Comparison of ENCODE assay signal across 16 cellular contexts in genomic region chr5:149895416-149896345, GRCh38. TPM values are rescaled to one million over a fixed set of nuclear protein-coding genes. Genes with fewer than 3 reads are reported as not detected.
DNase-seq lines count a peak whose midpoint lies in the region; ATAC-seq and TF ChIP-seq lines count a peak whose summit lies in the region.
"Had no signal": no experiment of that assay in that cellular context is flagged by ENCODE, and none has a peak within 500 bp of the region (broad histone marks: within the 10 kb centered on the region; RNA-seq: fewer than 3 reads in every experiment).

No MANE protein-coding gene starts in this region.

- CTCF ChIA-PET in activated CD8-positive, alpha-beta T cell treated with anti-CD3 and anti-CD28 coated beads for 36 hours (lab: Charles Lee) = interaction anchor here (1.1 to 1.5 kb wide), 3 partner anchors 43 to 87 kb away, joined by 3 to 4 read pairs (median 3); no protein-coding TSS in a partner anchor
- CTCF ChIA-PET in activated CD8-positive, alpha-beta T cell treated with anti-CD3 and anti-CD28 coated beads, Interleukin-2, amount 10 ng/mL, durations not matched to agents 7 days and 5 days (lab: Charles Lee) = interaction anchor here (1.3 kb wide), 1 partner anchor 43 kb away, joined by 3 read pairs; no protein-coding TSS in a partner anchor

- no peaks in the 10 kb centered on the region for H3K36me3 ChIP-seq in left ventricle myocardium inferior
- H3K36me3 ChIP-seq: adrenal gland, thyroid gland had no signal

- H3K27ac ChIP-seq in left ventricle myocardium inferior (replicated peaks) = no peak overlapping the region
- H3K27ac ChIP-seq: thyroid gland had no signal

- H3K27me3 Mint-ChIP-seq in activated CD8-positive, alpha-beta T cell treated with anti-CD3 and anti-CD28 coated beads for 36 hours = peaks cover 3% of the 10 kb centered on the region
- H3K27me3 Mint-ChIP-seq in activated CD8-positive, alpha-beta T cell treated with anti-CD3 and anti-CD28 coated beads, Interleukin-2, amount 10 ng/mL, durations not matched to agents 7 days and 5 days (ENCODE audit: low read depth) = peaks cover 28% of the 10 kb centered on the region
- no peaks in the 10 kb centered on the region for H3K27me3 Mint-ChIP-seq in stimulated activated memory B cell treated with anti-CD40 and anti-IgM and Interleukin-4, amounts not matched to agents 10 μg/mL and 1 μg/mL and 100 μg/mL, for 72 hours

- no peaks in the 10 kb centered on the region for H3K36me3 Mint-ChIP-seq in activated CD8-positive, alpha-beta T cell treated with anti-CD3 and anti-CD28 coated beads for 36 hours (ENCODE audit: low read depth)
- H3K36me3 Mint-ChIP-seq in activated CD8-positive, alpha-beta T cell treated with anti-CD3 and anti-CD28 coated beads, Interleukin-2, amount 10 ng/mL, durations not matched to agents 7 days and 5 days (ENCODE audit: low read depth) = no peaks in the 10 kb centered on the region
- no peaks in the 10 kb centered on the region for H3K36me3 Mint-ChIP-seq in stimulated activated memory B cell treated with anti-CD40 and anti-IgM and Interleukin-4, amounts not matched to agents 10 μg/mL and 1 μg/mL and 100 μg/mL, for 72 hours

- no peak overlapping the region for H3K4me3 Mint-ChIP-seq in activated CD8-positive, alpha-beta T cell treated with anti-CD3 and anti-CD28 coated beads for 36 hours
- no peak overlapping the region for H3K4me3 Mint-ChIP-seq in activated CD8-positive, alpha-beta T cell treated with anti-CD3 and anti-CD28 coated beads, Interleukin-2, amount 10 ng/mL, durations not matched to agents 7 days and 5 days
- no peak overlapping the region for H3K4me3 Mint-ChIP-seq in stimulated activated memory B cell treated with anti-CD40 and anti-IgM and Interleukin-4, amounts not matched to agents 10 μg/mL and 1 μg/mL and 100 μg/mL, for 72 hours
- H3K4me3 Mint-ChIP-seq: T-helper 17 cell had no signal

- H3K4me1 Mint-ChIP-seq in activated CD8-positive, alpha-beta T cell treated with anti-CD3 and anti-CD28 coated beads for 36 hours (ENCODE audit: low read depth) = peaks cover 6% of the 10 kb centered on the region
- H3K4me1 Mint-ChIP-seq in activated CD8-positive, alpha-beta T cell treated with anti-CD3 and anti-CD28 coated beads, Interleukin-2, amount 10 ng/mL, durations not matched to agents 7 days and 5 days (ENCODE audit: low read depth) = no peaks in the 10 kb centered on the region
- no peaks in the 10 kb centered on the region for H3K4me1 Mint-ChIP-seq in stimulated activated memory B cell treated with anti-CD40 and anti-IgM and Interleukin-4, amounts not matched to agents 10 μg/mL and 1 μg/mL and 100 μg/mL, for 72 hours
- H3K4me1 Mint-ChIP-seq: T-helper 17 cell had no signal

- H3K27ac Mint-ChIP-seq in activated CD8-positive, alpha-beta T cell treated with anti-CD3 and anti-CD28 coated beads for 36 hours = no peak overlapping the region
- no peak overlapping the region for H3K27ac Mint-ChIP-seq in activated CD8-positive, alpha-beta T cell treated with anti-CD3 and anti-CD28 coated beads, Interleukin-2, amount 10 ng/mL, durations not matched to agents 7 days and 5 days
- H3K27ac Mint-ChIP-seq in stimulated activated memory B cell treated with anti-CD40 and anti-IgM and Interleukin-4, amounts not matched to agents 10 μg/mL and 1 μg/mL and 100 μg/mL, for 72 hours = no peak overlapping the region
- H3K27ac Mint-ChIP-seq: T-helper 17 cell had no signal

- H3K4me3 ChIP-seq in left ventricle myocardium inferior = no peak overlapping the region
- H3K4me3 ChIP-seq: adrenal gland, thyroid gland had no signal

- POLR2A ChIA-PET in activated CD8-positive, alpha-beta T cell treated with anti-CD3 and anti-CD28 coated beads for 36 hours (lab: Charles Lee) = no interaction called here
- POLR2A ChIA-PET in activated CD8-positive, alpha-beta T cell treated with anti-CD3 and anti-CD28 coated beads, Interleukin-2, amount 10 ng/mL, durations not matched to agents 7 days and 5 days (lab: Charles Lee) = no interaction called here

- no peaks in the 10 kb centered on the region for H3K9me3 Mint-ChIP-seq in activated CD8-positive, alpha-beta T cell treated with anti-CD3 and anti-CD28 coated beads for 36 hours
- no peaks in the 10 kb centered on the region for H3K9me3 Mint-ChIP-seq in activated CD8-positive, alpha-beta T cell treated with anti-CD3 and anti-CD28 coated beads, Interleukin-2, amount 10 ng/mL, durations not matched to agents 7 days and 5 days (ENCODE audit: insufficient read depth)
- no peaks in the 10 kb centered on the region for H3K9me3 Mint-ChIP-seq in stimulated activated memory B cell treated with anti-CD40 and anti-IgM and Interleukin-4, amounts not matched to agents 10 μg/mL and 1 μg/mL and 100 μg/mL, for 72 hours

- H3K27me3 ChIP-seq in left ventricle myocardium inferior (ENCODE audit: low read depth) = no peaks in the 10 kb centered on the region
- H3K27me3 ChIP-seq: adrenal gland, thyroid gland had no signal

- no peak for TF ChIP-seq CTCF in activated CD8-positive, alpha-beta T cell treated with anti-CD3 and anti-CD28 coated beads for 36 hours (IDR thresholded peaks at IDR 0.05)
- TF ChIP-seq CTCF in left ventricle myocardium inferior (IDR thresholded peaks at IDR 0.05; ENCODE audit: borderline replicate concordance) = no peak

- peak; percentile 67 for ATAC-seq in activated CD8-positive, alpha-beta T cell treated with anti-CD3 and anti-CD28 coated beads for 36 hours
- no peak for ATAC-seq in activated CD8-positive, alpha-beta T cell treated with anti-CD3 and anti-CD28 coated beads, Interleukin-2, amount 10 ng/mL, durations not matched to agents 7 days and 5 days
- ATAC-seq in stimulated activated naive CD8-positive, alpha-beta T cell treated with anti-CD3 and anti-CD28 coated beads, Interleukin-15, Interleukin-2, amounts not matched to agents 100 U/mL and 50 U/mL, for 24 hours = peak; percentile 51
- no peak for ATAC-seq in stimulated activated memory B cell treated with anti-CD40 and anti-IgM and Interleukin-4, amounts not matched to agents 10 μg/mL and 1 μg/mL and 100 μg/mL, for 72 hours
- ATAC-seq: T-helper 17 cell had no signal

- H3K4me1 ChIP-seq in left ventricle myocardium inferior = no peaks in the 10 kb centered on the region
- H3K4me1 ChIP-seq: thyroid gland had no signal

- DNase-seq in activated CD8-positive, alpha-beta T cell treated with anti-CD3 and anti-CD28 coated beads for 36 hours = peak; percentile 25
- no peak for DNase-seq in activated CD8-positive, alpha-beta T cell treated with anti-CD3 and anti-CD28 coated beads, Interleukin-2, amount 10 ng/mL, durations not matched to agents 7 days and 5 days
- peak; percentile 74 for DNase-seq in amniotic epithelial cell (ENCODE audit: low read depth)
- DNase-seq in foreskin melanocyte = peak; percentile 85
- DNase-seq in stimulated activated naive CD8-positive, alpha-beta T cell treated with anti-CD3 and anti-CD28 coated beads, Interleukin-15, Interleukin-2, amounts not matched to agents 100 U/mL and 50 U/mL, for 24 hours = no peak
- no peak for DNase-seq in MV-4-11 (lab: John Stamatoyannopoulos, UW)
- DNase-seq in left ventricle myocardium inferior = no peak
- DNase-seq: activated CD4-positive, alpha-beta T cell treated with anti-CD3 and anti-CD28 coated beads, Interleukin-2, amount 50 U/mL, for 4 hours; effector CD8-positive, alpha-beta T cell; NCI-H1436 treated with DMSO at 0.1 percent for 48 hours; retina; T-helper 17 cell; thyroid gland had no signal

- H3K9me3 ChIP-seq in left ventricle myocardium inferior (replicated peaks) = no peaks in the 10 kb centered on the region
- H3K9me3 ChIP-seq: adrenal gland, thyroid gland had no signal

- intact Hi-C loops in activated CD8-positive, alpha-beta T cell treated with anti-CD3 and anti-CD28 coated beads for 36 hours (cut with micrococcal nuclease) = no loop called here
- intact Hi-C loops in left ventricle myocardium inferior (cut with micrococcal nuclease) = no loop called here

RNA-seq across cellular contexts. Expression of gene PDE6A, which starts 48.9 kb away (rescaled TPM):
- total RNA-seq in activated CD8-positive, alpha-beta T cell treated with anti-CD3 and anti-CD28 coated beads for 36 hours = not detected
- not detected for total RNA-seq in activated CD8-positive, alpha-beta T cell treated with anti-CD3 and anti-CD28 coated beads, Interleukin-2, amount 10 ng/mL, durations not matched to agents 7 days and 5 days
- total RNA-seq in left ventricle myocardium inferior = 0.22 TPM
- total RNA-seq: mucosa of gallbladder, T-helper 17 cell, thyroid gland had no signal

Comparison
In these comparisons a context has a peak if more than half of its experiments do, and no peak if none do; other contexts are left out.
1. ATAC-seq: peak in activated CD8-positive, alpha-beta T cell treated with anti-CD3 and anti-CD28 coated beads for 36 hours (single experiment) and stimulated activated naive CD8-positive, alpha-beta T cell treated with anti-CD3 and anti-CD28 coated beads, Interleukin-15, Interleukin-2, amounts not matched to agents 100 U/mL and 50 U/mL, for 24 hours (single experiment); none in activated CD8-positive, alpha-beta T cell treated with anti-CD3 and anti-CD28 coated beads, Interleukin-2, amount 10 ng/mL, durations not matched to agents 7 days and 5 days (single experiment) and stimulated activated memory B cell treated with anti-CD40 and anti-IgM and Interleukin-4, amounts not matched to agents 10 μg/mL and 1 μg/mL and 100 μg/mL, for 72 hours (single experiment).
2. DNase-seq: peak in activated CD8-positive, alpha-beta T cell treated with anti-CD3 and anti-CD28 coated beads for 36 hours (single experiment), amniotic epithelial cell (single experiment) and foreskin melanocyte (single experiment); none in activated CD8-positive, alpha-beta T cell treated with anti-CD3 and anti-CD28 coated beads, Interleukin-2, amount 10 ng/mL, durations not matched to agents 7 days and 5 days (single experiment), stimulated activated naive CD8-positive, alpha-beta T cell treated with anti-CD3 and anti-CD28 coated beads, Interleukin-15, Interleukin-2, amounts not matched to agents 100 U/mL and 50 U/mL, for 24 hours (single experiment), MV-4-11 (single experiment) and left ventricle myocardium inferior (single experiment).